ENCODE assay signal across 19 cellular contexts in genomic region chr11:3138178-3139085, GRCh38. TPM values are rescaled to one million over a fixed set of nuclear protein-coding genes. Genes with fewer than 3 reads are reported as not detected.
DNase-seq lines count a peak whose midpoint lies in the region; ATAC-seq, FAIRE-seq and TF ChIP-seq lines count a peak whose summit lies in the region.
"Had no signal": no experiment of that assay in that cellular context is flagged by ENCODE, and none has a peak within 500 bp of the region (broad histone marks: within the 10 kb centered on the region; RNA-seq: fewer than 3 reads in every experiment).

No MANE protein-coding gene starts in this region.

- TF ChIP-seq CTCF in H9 (conservative IDR thresholded peaks at IDR 0.05) (peak; percentile 48; the same call in 2 of the 3 replicates), K562 (IDR thresholded peaks at IDR 0.05 in 2 of 3, conservative IDR thresholded peaks at IDR 0.05 in 1 of 3; ENCODE audit: insufficient read depth in 2 of 3, low read depth in 1 of 3, low read length in 3 of 3) (peak in 2 of 3 experiments; percentile 24 to 43; a peak in 4 of 6 replicates), prostate gland (IDR thresholded peaks at IDR 0.05) (no peak)

- BruUV-seq in K562 (replicated peaks; lab: Mats Ljungman, UMichigan), result no TSS peak

- no peak overlapping the region for H3K56ac ChIP-seq in H9 (ENCODE audit: insufficient read length, low read depth, low read length)

- H2BK12ac ChIP-seq in H9 (ENCODE audit: insufficient read length, low read depth, low read length), result no peak overlapping the region

- peaks cover under 1% of the 10 kb centered on the region for H4K20me1 ChIP-seq in H9 (ENCODE audit: control insufficient read depth, insufficient read depth, insufficient read length)
- peaks cover 8% of the 10 kb centered on the region; the same call in 1 of the 2 replicates for H4K20me1 ChIP-seq in K562 (replicated peaks; ENCODE audit: control insufficient read depth, insufficient read depth, low read length)

- no peak overlapping the region for H2BK15ac ChIP-seq in H9 (ENCODE audit: low read depth, low read length)

- no peaks in the 10 kb centered on the region for H3K9me3 ChIP-seq in H9 (ENCODE audit: control insufficient read depth, low read depth, low read length)
- no peaks in the 10 kb centered on the region for H3K9me3 ChIP-seq in K562 (replicated peaks; ENCODE audit: control insufficient read depth, insufficient read depth, low read depth, low read length)
- no peaks in the 10 kb centered on the region for H3K9me3 ChIP-seq in prostate gland
- H3K9me3 ChIP-seq: uterus had no signal

- no peak overlapping the region for H3K4ac ChIP-seq in H9 (ENCODE audit: low read depth, low read length)

- H4K91ac ChIP-seq in H9 (ENCODE audit: insufficient read length, low read depth, low read length), result no peak overlapping the region

- H3K36me3 ChIP-seq in K562 (ENCODE audit: control insufficient read depth, insufficient read depth, low read length) (no peaks in the 10 kb centered on the region), prostate gland (no peaks in the 10 kb centered on the region)
- H3K36me3 ChIP-seq: uterus had no signal

- H3K4me2 ChIP-seq in H9 (ENCODE audit: insufficient read depth, insufficient read length, low read length) (no peak overlapping the region), K562 (ENCODE audit: insufficient read depth, low read length) (no peak overlapping the region)

- no peak for FAIRE-seq in K562 (lab: Jason Lieb, UNC)

- no peaks in the 10 kb centered on the region; the same call in 1 of the 2 replicates for H3K27me3 Mint-ChIP-seq in H9 (ENCODE audit: low read depth)
- H3K27me3 Mint-ChIP-seq: naive thymus-derived CD4-positive, alpha-beta T cell; stimulated activated naive CD8-positive, alpha-beta T cell treated with anti-CD3 and anti-CD28 coated beads, Interleukin-15, Interleukin-2, amounts not matched to agents 100 ng/mL and 50 ng/mL, for 24 hours had no signal

- peaks cover 3% of the 10 kb centered on the region for H3K9me1 ChIP-seq in K562 (ENCODE audit: control insufficient read depth, insufficient read depth, low read length)

- no peak overlapping the region for H4K8ac ChIP-seq in H9 (replicated peaks; ENCODE audit: insufficient read length, low read depth, low read length)

- H2BK5ac ChIP-seq in H9 (ENCODE audit: insufficient read length, low read length), result no peak overlapping the region

- CTCF ChIA-PET in K562 (lab: Yijun Ruan, JAX; ENCODE audit: low intra/inter-chr PET ratio), result interaction anchor here (1.0 kb wide), 1 partner anchor 78 kb away, joined by 3 read pairs; no protein-coding TSS in a partner anchor

- intact Hi-C loops in K562 (cut with micrococcal nuclease) (no loop called here), prostate gland (cut with DNase I) (no loop called here)

- no peak for TF ChIP-seq EP300 in K562 (IDR thresholded peaks at IDR 0.05; ENCODE audit: low read length)

- no peaks in the 10 kb centered on the region for H3K23me2 ChIP-seq in H9 (ENCODE audit: insufficient read length, low read depth, low read length, poor library complexity, severe bottlenecking)

- peak in 1 of 2 experiments; percentile 14; a peak in 1 of 4 replicates for TF ChIP-seq RAD21 in K562 (CRISPR knock-in tag; conservative IDR thresholded peaks at IDR 0.05 in 1 of 2, IDR thresholded peaks at IDR 0.05 in 1 of 2)

- H2BK120ac ChIP-seq in H9 (ENCODE audit: low read depth, low read length, poor library complexity, severe bottlenecking), result no peak overlapping the region

- no peak overlapping the region for H4K5ac ChIP-seq in H9 (ENCODE audit: insufficient read length, low read depth, low read length)

- in situ Hi-C loops in K562 (cut with MboI), result no loop called here

- H3K9ac ChIP-seq in H9 (ENCODE audit: extremely low read depth, insufficient read length, low read length), result no peak overlapping the region
- peak overlapping the region in 1 of 2 experiments; percentile 71; a peak in 2 of 4 replicates for H3K9ac ChIP-seq in K562 (ENCODE audit: insufficient read depth in 1 of 2, low read depth in 2 of 2, low read length in 2 of 2)

- no peaks in the 10 kb centered on the region for H3K79me1 ChIP-seq in H9 (ENCODE audit: insufficient read depth, low read depth, low read length, poor library complexity, severe bottlenecking)

- DNase-seq in H9, result peak; percentile 60
- DNase-seq in K562 (ENCODE audit: extremely low read depth in 1 of 4, low spot score in 3 of 4), result peak; percentile 24 to 43 (median 34)
- peak; percentile 75 for DNase-seq in left kidney (ENCODE audit: low read depth, low spot score)
- no peak for DNase-seq in prostate gland (ENCODE audit: low spot score)
- no peak for DNase-seq in CD1c-positive myeloid dendritic cell (ENCODE audit: extremely low spot score)
- DNase-seq in activated CD8-positive, alpha-beta memory T cell treated with anti-CD3 and anti-CD28 coated beads for 24 hours, result no peak
- DNase-seq in germinal center (ENCODE audit: low spot score), result no peak
- DNase-seq in NCI-H510A treated with DMSO at 0.1 percent for 48 hours (lab: John Stamatoyannopoulos, UW), result no peak
- DNase-seq: activated CD4-positive, CD25-positive, alpha-beta regulatory T cell treated with anti-CD3 and anti-CD28 coated beads, Interleukin-2, amount 50 U/mL, for 72 hours; activated effector memory CD4-positive, alpha-beta T cell treated with anti-CD3 and anti-CD28 coated beads, Interleukin-2, amount 50 U/mL, for 16 hours; amniotic stem cell; HFFc6; naive thymus-derived CD4-positive, alpha-beta T cell; NCI-H187; stimulated activated CD4-positive, alpha-beta T cell treated with anti-CD3 and anti-CD28 coated beads, Interleukin-15, amount 100 ng/mL, for 24 hours; T-helper 9 cell had no signal

- no peak overlapping the region for H2BK20ac ChIP-seq in H9 (ENCODE audit: low read depth, low read length, poor library complexity, severe bottlenecking)

- POLR2A ChIA-PET in K562 (lab: Yijun Ruan, JAX), result interaction anchor here (0.6 to 1.4 kb wide), 4 partner anchors 9 to 693 kb away, joined by 3 to 8 read pairs (median 3); partner anchors contain the start of gene CARS1

- no peak overlapping the region for H2AK5ac ChIP-seq in H9 (ENCODE audit: insufficient read length, low read length)

- no peaks in the 10 kb centered on the region; the same call in 1 of the 2 replicates for H3K4me1 ChIP-seq in H9 (ENCODE audit: insufficient read depth, low read length)
- H3K4me1 ChIP-seq in K562 (replicated peaks in 1 of 2; ENCODE audit: control insufficient read depth in 2 of 2, insufficient read depth in 2 of 2, low read length in 2 of 2), result peaks cover 0 to 70% of the 10 kb centered on the region in 2 experiments; a peak in 2 of 5 replicates
- no peaks in the 10 kb centered on the region for H3K4me1 ChIP-seq in prostate gland (replicated peaks)

- H2AFZ ChIP-seq in H9 (ENCODE audit: low read length) (no peak overlapping the region), K562 (ENCODE audit: low read depth, low read length) (no peak overlapping the region)

- no peak overlapping the region; a peak in 1 of 7 replicates for H3K27ac Mint-ChIP-seq in H9
- H3K27ac Mint-ChIP-seq: HFFc6; naive thymus-derived CD4-positive, alpha-beta T cell; stimulated activated naive CD8-positive, alpha-beta T cell treated with anti-CD3 and anti-CD28 coated beads, Interleukin-15, Interleukin-2, amounts not matched to agents 100 ng/mL and 50 ng/mL, for 24 hours had no signal

- peak overlapping the region; percentile 32 for H3K18ac ChIP-seq in H9 (ENCODE audit: insufficient read length, low read depth, low read length)

- WGBS in H9 (ENCODE audit: extremely low coverage, insufficient read length, low lambda C conversion rate), result no CpG with 5 or more reads among the region's 28 CpGs
- WGBS in K562 (ENCODE audit: insufficient coverage, low coverage, missing lambda C conversion rate), result 78% methylated on average over 26 of the region's 28 CpGs
- 66% methylated on average over 27 of the region's 28 CpGs for WGBS in prostate gland

- TF ChIP-seq POLR2A in K562 (conservative IDR thresholded peaks at IDR 0.05) (no peak), prostate gland (IDR thresholded peaks at IDR 0.05) (no peak)

- no peaks in the 10 kb centered on the region for H3K27me3 ChIP-seq in H9 (ENCODE audit: insufficient read depth, low read length)
- no peaks in the 10 kb centered on the region for H3K27me3 ChIP-seq in K562 (ENCODE audit: control insufficient read depth in 2 of 2, insufficient read depth in 2 of 2, low read length in 2 of 2)
- H3K27me3 ChIP-seq in prostate gland (replicated peaks; ENCODE audit: insufficient read depth), result no peaks in the 10 kb centered on the region
- H3K27me3 ChIP-seq: uterus had no signal

- H3K36me3 Mint-ChIP-seq in H9 (ENCODE audit: insufficient read depth in 1 of 3, low read depth in 3 of 3), result no peaks in the 10 kb centered on the region; a peak in 1 of 7 replicates
- H3K36me3 Mint-ChIP-seq: naive thymus-derived CD4-positive, alpha-beta T cell had no signal

- H3K4me3 ChIP-seq in K562, result no peak overlapping the region
- no peak overlapping the region for H3K4me3 ChIP-seq in prostate gland
- H3K4me3 ChIP-seq: lung, uterus had no signal

- H3T11ph ChIP-seq in H9 (ENCODE audit: low read length), result no peak overlapping the region

- no peak overlapping the region for H3K4me3 Mint-ChIP-seq in H9
- H3K4me3 Mint-ChIP-seq: HFFc6; stimulated activated naive CD8-positive, alpha-beta T cell treated with anti-CD3 and anti-CD28 coated beads, Interleukin-15, Interleukin-2, amounts not matched to agents 100 ng/mL and 50 ng/mL, for 24 hours had no signal

- H3K4me1 Mint-ChIP-seq in H9, result peaks cover 7 to 18% of the 10 kb centered on the region in 2 experiments

- H3K23ac ChIP-seq in H9 (ENCODE audit: insufficient read length, low read depth, low read length), result no peak overlapping the region

- H3K14ac ChIP-seq in H9 (ENCODE audit: insufficient read depth, low read length), result no peak overlapping the region; the same call in 1 of the 2 replicates

- H3K9me3 Mint-ChIP-seq in H9, result no peaks in the 10 kb centered on the region
- H3K9me3 Mint-ChIP-seq: HFFc6; naive thymus-derived CD4-positive, alpha-beta T cell; stimulated activated naive CD8-positive, alpha-beta T cell treated with anti-CD3 and anti-CD28 coated beads, Interleukin-15, Interleukin-2, amounts not matched to agents 100 ng/mL and 50 ng/mL, for 24 hours had no signal

- no peaks in the 10 kb centered on the region for H3K79me2 ChIP-seq in H9 (ENCODE audit: insufficient read depth, low read length)
- no peaks in the 10 kb centered on the region for H3K79me2 ChIP-seq in K562 (ENCODE audit: control insufficient read depth, insufficient read depth, low read length)

- no peak overlapping the region for H3K27ac ChIP-seq in H9 (ENCODE audit: insufficient read length, low read depth, low read length)
- H3K27ac ChIP-seq in K562 (ENCODE audit: extremely low read depth, low read depth, low read length), result no peak overlapping the region
- peak overlapping the region; percentile 15 to 51 for H3K27ac ChIP-seq in prostate gland
- H3K27ac ChIP-seq: uterus had no signal

- ATAC-seq in K562, result peak; percentile 37

RNA-seq across cellular contexts. Expression of gene OSBPL5, which starts 26.7 kb away (rescaled TPM):
- total RNA-seq in H9 (2021), result 11.1 and 16.1 TPM in 2 replicates
- 40.9 and 87.7 TPM in 2 replicates for total RNA-seq in K562 (2011; cell fraction: chromatin; rRNA removed; ENCODE audit: low replicate concordance)
- total RNA-seq in K562 (2011; cell fraction: nucleolus; rRNA removed), result 31.7 and 40.8 TPM in 2 replicates
- total RNA-seq in K562 (2011; cell fraction: nucleoplasm; rRNA removed), result 28.2 and 35.2 TPM in 2 replicates
- 6.6 and 8.0 TPM in 2 replicates for total RNA-seq in K562 (2014; rRNA removed)
- total RNA-seq in K562 (2014; rRNA removed; fragmentation: Illumina TruSeq; extraction: Trizol), result 1.4 and 2.4 TPM in 2 replicates
- total RNA-seq in K562 (2015; rRNA removed; fragmentation: Illumina TruSeq; extraction: Trizol), result 6.4 and 6.5 TPM in 2 replicates
- 14.3 and 14.8 TPM in 2 replicates for total RNA-seq in K562 (2021)
- 3.2 and 7.5 TPM in 2 replicates for polyA plus RNA-seq in K562 (2011; rRNA removed)
- polyA plus RNA-seq in K562 (2011; cell fraction: cytosol; rRNA removed), result 3.8 and 6.2 TPM in 2 replicates
- polyA plus RNA-seq in K562 (2011; cell fraction: nucleus; rRNA removed), result 22.7 and 40.1 TPM in 2 replicates
- polyA plus RNA-seq in K562 (2012), result 7.8 and 10.2 TPM in 2 replicates
- polyA plus RNA-seq in K562 (2014; fragmentation: Illumina TruSeq; extraction: Trizol), result 3.1 and 4.6 TPM in 2 replicates
- under 1 TPM; 0.06 to 0.10 TPM for polyA plus RNA-seq in K562 (2014; fragmentation: Nextera tagmentation; extraction: Ambion mirVana)
- 6.6 and 11.9 TPM in 2 replicates for polyA plus RNA-seq in K562 (2014; rRNA removed)
- 1.6 and 1.9 TPM in 2 replicates for polyA minus RNA-seq in K562 (2011; rRNA and poly(A)+ RNA removed)
- polyA minus RNA-seq in K562 (2011; cell fraction: cytosol; rRNA and poly(A)+ RNA removed), result 5.9 and 6.9 TPM in 2 replicates
- 13.1 and 15.5 TPM in 2 replicates for polyA minus RNA-seq in K562 (2011; cell fraction: nucleus; rRNA and poly(A)+ RNA removed)
- 10 to 100 TPM; 35.0 to 50.7 TPM for total RNA-seq in prostate gland

Comparison
In these comparisons a context has a peak if more than half of its experiments do, and no peak if none do; other contexts are left out.
1. DNase-seq: peak in H9 (single experiment), K562 (4 of 4) and left kidney (single experiment); none in prostate gland (single experiment), CD1c-positive myeloid dendritic cell (single experiment), activated CD8-positive, alpha-beta memory T cell treated with anti-CD3 and anti-CD28 coated beads for 24 hours (single experiment), germinal center (single experiment) and NCI-H510A treated with DMSO at 0.1 percent for 48 hours (single experiment).
2. H3K27ac ChIP-seq: peak in prostate gland (2 of 2); none in H9 (single experiment) and K562 (single experiment).
3. CTCF ChIP-seq: peak in H9 (single experiment) and K562 (2 of 3); none in prostate gland (0 of 4).